Comparison of ENCODE assay signal across 1 cellular context in the genomic region with DNA sequence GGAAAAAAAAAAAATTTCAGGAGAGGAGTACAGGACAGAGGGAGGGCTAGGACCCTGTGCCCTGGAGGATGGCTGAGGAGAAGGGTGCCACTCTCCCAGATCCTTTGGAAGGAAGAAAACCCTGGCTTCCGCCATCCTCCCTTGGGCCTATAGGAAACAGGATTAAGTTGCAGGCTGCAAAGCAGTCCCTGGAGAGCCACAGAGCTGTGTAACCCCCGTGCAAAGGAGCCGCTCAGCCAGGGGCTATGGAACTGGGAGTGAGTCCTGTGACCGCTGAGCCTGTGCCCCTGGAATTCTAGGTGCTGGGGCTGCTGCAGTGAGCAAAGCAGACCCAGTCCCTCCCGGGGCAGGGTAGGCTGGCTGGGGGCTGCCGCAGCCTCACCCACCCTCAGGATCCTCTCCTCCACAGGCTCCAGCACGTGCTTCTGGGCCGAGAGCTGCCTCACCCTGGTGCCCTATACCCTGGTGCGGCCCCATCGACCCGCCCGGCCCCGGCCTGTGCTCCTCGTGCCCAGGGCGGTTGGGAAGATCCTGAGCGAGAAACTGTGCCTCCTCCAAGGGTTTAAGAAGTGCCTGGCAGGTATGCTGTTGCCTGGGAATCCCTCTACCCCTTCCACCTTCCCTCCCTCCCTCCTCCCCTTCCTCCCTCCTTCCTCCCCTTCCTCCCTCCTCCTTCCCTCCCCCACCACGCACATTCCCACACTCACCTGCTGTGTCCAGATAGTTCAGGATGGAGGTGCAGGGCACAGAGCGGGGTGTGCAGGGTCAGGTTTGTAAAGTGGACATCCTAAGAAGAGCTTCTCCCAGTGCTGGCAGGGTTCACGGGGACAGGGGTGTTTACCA.
TF ChIP-seq lines count a peak whose summit lies in the region.

No MANE protein-coding gene starts in this region.

TF ChIP-seq in K562, 482 proteins besides CTCF, POLR2A, EP300 and RAD21:
- TF ChIP-seq POLR2G (IDR thresholded peaks at IDR 0.05; ENCODE audit: low read depth, low read length) (0 out of 2 replicates have a peak, but pooled peaks have one; percentile 19), FOXA1 (IDR thresholded peaks at IDR 0.05; ENCODE audit: borderline replicate concordance) (no peak)
